In the genomic region with DNA sequence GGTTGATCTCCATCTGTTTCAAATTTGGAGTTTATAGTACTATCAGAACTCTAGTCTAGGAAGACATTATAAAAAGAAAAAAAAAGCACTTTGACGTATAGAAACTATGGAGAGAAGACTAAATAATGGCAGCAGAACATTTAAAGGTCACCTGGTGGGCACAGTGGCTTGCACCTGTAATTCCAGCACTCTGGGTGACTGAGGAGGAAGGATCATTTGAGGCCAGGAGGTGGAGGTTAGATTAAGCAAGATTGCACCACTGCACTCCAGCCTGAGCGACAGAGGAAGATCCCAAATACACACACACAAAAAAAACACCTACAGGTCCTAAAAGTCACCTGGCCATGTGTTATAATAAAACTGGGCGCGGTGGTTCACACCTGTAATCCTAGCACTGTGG, we compare ENCODE assay signal across 25 cellular contexts. TPM values are rescaled to one million over a fixed set of nuclear protein-coding genes. Genes with fewer than 3 reads are reported as not detected.
DNase-seq lines count a peak whose midpoint lies in the region; ATAC-seq and TF ChIP-seq lines count a peak whose summit lies in the region.
"Had no signal": no experiment of that assay in that cellular context is flagged by ENCODE, and none has a peak within 500 bp of the region (broad histone marks: within the 10 kb centered on the region; RNA-seq: fewer than 3 reads in every experiment).

No MANE protein-coding gene starts in this region.

- no peak for ATAC-seq in activated CD8-positive, alpha-beta memory T cell treated with anti-CD3 and anti-CD28 coated beads, Interleukin-2, amount 10 ng/mL, durations not matched to agents 7 days and 5 days
- no peak for ATAC-seq in GM23338
- peak; percentile 52 for ATAC-seq in activated naive CD8-positive, alpha-beta T cell treated with anti-CD3 and anti-CD28 coated beads, Interleukin-2, amount 50 U/mL, for 24 hours
- ATAC-seq: heart right ventricle; stimulated activated naive CD8-positive, alpha-beta T cell treated with anti-CD3 and anti-CD28 coated beads, Interleukin-15, Interleukin-2, amounts not matched to agents 100 U/mL and 50 U/mL, for 24 hours had no signal

- H3K9me2 ChIP-seq in GM23338 (ENCODE audit: insufficient read depth): no peaks in the 10 kb centered on the region; the same call in 1 of the 2 replicates

- H3K79me1 ChIP-seq in trophoblast cell (ENCODE audit: low read length): no peaks in the 10 kb centered on the region

- no peak overlapping the region for H3K9ac ChIP-seq in trophoblast cell (ENCODE audit: low read length)

- no peak overlapping the region for H3K23ac ChIP-seq in trophoblast cell (ENCODE audit: low read length)

- no peak overlapping the region for H3K4me2 ChIP-seq in GM23338
- no peak overlapping the region for H3K4me2 ChIP-seq in trophoblast cell (ENCODE audit: low read length)

- H3K18ac ChIP-seq in trophoblast cell (ENCODE audit: low read length): no peak overlapping the region

- intact Hi-C loops in activated CD4-positive, alpha-beta memory T cell treated with anti-CD3 and anti-CD28 coated beads for 36 hours (cut with micrococcal nuclease): no loop called here

- H2BK120ac ChIP-seq in trophoblast cell (ENCODE audit: insufficient read depth, low read length, poor library complexity): no peak overlapping the region

- H2BK5ac ChIP-seq in trophoblast cell (ENCODE audit: low read depth, low read length, poor library complexity): no peak overlapping the region

- DNase-seq in activated CD8-positive, alpha-beta memory T cell treated with anti-CD3 and anti-CD28 coated beads, Interleukin-2, amount 10 ng/mL, durations not matched to agents 7 days and 5 days: no peak
- no peak for DNase-seq in activated CD8-positive, alpha-beta memory T cell treated with anti-CD3 and anti-CD28 coated beads, Interleukin-2, amount 50 U/mL, for 48 hours
- DNase-seq in GM23338 (ENCODE audit: low spot score): no peak
- no peak for DNase-seq in activated naive CD8-positive, alpha-beta T cell treated with anti-CD3 and anti-CD28 coated beads, Interleukin-2, amount 50 U/mL, for 24 hours
- no peak for DNase-seq in trophoblast cell
- no peak for DNase-seq in activated CD4-positive, alpha-beta memory T cell treated with anti-CD3 and anti-CD28 coated beads for 36 hours
- DNase-seq in occipital lobe (lab: John Stamatoyannopoulos, UW): no peak
- DNase-seq: activated CD4-positive, alpha-beta T cell treated with anti-CD3 and anti-CD28 coated beads, Interleukin-2, amount 10 ng/mL, durations not matched to agents 7 days and 5 days; BE2C; Caco-2; cerebellar nuclear complex; foreskin melanocyte; heart right ventricle; KBM-7; midbrain; NCI-H1092 treated with DMSO at 0.1 percent for 48 hours; NCI-H1694 treated with DMSO at 0.1 percent for 48 hours; NCI-H446; NCI-H748 treated with DMSO at 0.1 percent for 48 hours; retina; Right ventricle myocardium superior; stimulated activated naive CD8-positive, alpha-beta T cell treated with anti-CD3 and anti-CD28 coated beads, Interleukin-15, Interleukin-2, amounts not matched to agents 100 U/mL and 50 U/mL, for 24 hours; testis had no signal

- H3K4me3 ChIP-seq in GM23338 (no peak overlapping the region), trophoblast cell (ENCODE audit: low read depth, low read length) (no peak overlapping the region)
- H3K4me3 ChIP-seq: heart right ventricle, testis had no signal

- no peak overlapping the region for H4K8ac ChIP-seq in trophoblast cell (ENCODE audit: low read depth, low read length)

- peaks cover 100% of the 10 kb centered on the region for H3K79me2 ChIP-seq in GM23338 (replicated peaks; ENCODE audit: insufficient read depth)
- H3K79me2 ChIP-seq in trophoblast cell (ENCODE audit: control insufficient read depth, insufficient read depth, low read length, poor library complexity): peaks cover 10% of the 10 kb centered on the region

- H3K14ac ChIP-seq in trophoblast cell (ENCODE audit: low read length): no peak overlapping the region

- peaks cover 27% of the 10 kb centered on the region for H3K36me3 Mint-ChIP-seq in activated CD8-positive, alpha-beta memory T cell treated with anti-CD3 and anti-CD28 coated beads, Interleukin-2, amount 10 ng/mL, durations not matched to agents 7 days and 5 days
- peaks cover 30% of the 10 kb centered on the region for H3K36me3 Mint-ChIP-seq in GM23338 (ENCODE audit: low read depth)
- H3K36me3 Mint-ChIP-seq in activated naive CD8-positive, alpha-beta T cell treated with anti-CD3 and anti-CD28 coated beads, Interleukin-2, amount 50 U/mL, for 24 hours (ENCODE audit: low read depth): peaks cover 37% of the 10 kb centered on the region
- peaks cover 15% of the 10 kb centered on the region for H3K36me3 Mint-ChIP-seq in activated CD4-positive, alpha-beta memory T cell treated with anti-CD3 and anti-CD28 coated beads for 36 hours

- no CpG with 5 or more reads among the region's 4 CpGs for WGBS in trophoblast cell (ENCODE audit: extremely low coverage, insufficient coverage, insufficient read length)

- TF ChIP-seq CTCF in GM23338 (conservative IDR thresholded peaks at IDR 0.05; ENCODE audit: low read depth in 2 of 2): no peak

- H3K27me3 Mint-ChIP-seq in activated CD8-positive, alpha-beta memory T cell treated with anti-CD3 and anti-CD28 coated beads, Interleukin-2, amount 10 ng/mL, durations not matched to agents 7 days and 5 days: no peaks in the 10 kb centered on the region
- peaks cover 2% of the 10 kb centered on the region for H3K27me3 Mint-ChIP-seq in GM23338 (ENCODE audit: insufficient read depth, low read depth, poor library complexity)
- H3K27me3 Mint-ChIP-seq in activated naive CD8-positive, alpha-beta T cell treated with anti-CD3 and anti-CD28 coated beads, Interleukin-2, amount 50 U/mL, for 24 hours: no peaks in the 10 kb centered on the region
- no peaks in the 10 kb centered on the region for H3K27me3 Mint-ChIP-seq in activated CD4-positive, alpha-beta memory T cell treated with anti-CD3 and anti-CD28 coated beads for 36 hours
- H3K27me3 Mint-ChIP-seq: activated CD4-positive, alpha-beta T cell treated with anti-CD3 and anti-CD28 coated beads, Interleukin-2, amount 10 ng/mL, durations not matched to agents 7 days and 5 days; brain had no signal

- H3K4me1 ChIP-seq in GM23338 (ENCODE audit: insufficient read depth) (no peaks in the 10 kb centered on the region), trophoblast cell (ENCODE audit: control insufficient read depth in 1 of 2, insufficient read depth in 2 of 2, low read length in 2 of 2) (no peaks in the 10 kb centered on the region)
- H3K4me1 ChIP-seq: BE2C, Caco-2, testis had no signal

- peaks cover 33% of the 10 kb centered on the region for H3K4me1 Mint-ChIP-seq in activated CD8-positive, alpha-beta memory T cell treated with anti-CD3 and anti-CD28 coated beads, Interleukin-2, amount 10 ng/mL, durations not matched to agents 7 days and 5 days
- H3K4me1 Mint-ChIP-seq in GM23338: no peaks in the 10 kb centered on the region
- H3K4me1 Mint-ChIP-seq in activated naive CD8-positive, alpha-beta T cell treated with anti-CD3 and anti-CD28 coated beads, Interleukin-2, amount 50 U/mL, for 24 hours: peaks cover 47% of the 10 kb centered on the region
- peaks cover 35% of the 10 kb centered on the region for H3K4me1 Mint-ChIP-seq in activated CD4-positive, alpha-beta memory T cell treated with anti-CD3 and anti-CD28 coated beads for 36 hours (ENCODE audit: low read depth)
- H3K4me1 Mint-ChIP-seq: nephron had no signal

- peak overlapping the region; percentile 26 for H3K27ac Mint-ChIP-seq in activated CD8-positive, alpha-beta memory T cell treated with anti-CD3 and anti-CD28 coated beads, Interleukin-2, amount 10 ng/mL, durations not matched to agents 7 days and 5 days
- H3K27ac Mint-ChIP-seq in GM23338: 0 out of 2 replicates have a peak overlapping the region, but pooled peaks have one; percentile 44
- no peak overlapping the region for H3K27ac Mint-ChIP-seq in activated naive CD8-positive, alpha-beta T cell treated with anti-CD3 and anti-CD28 coated beads, Interleukin-2, amount 50 U/mL, for 24 hours
- H3K27ac Mint-ChIP-seq in activated CD4-positive, alpha-beta memory T cell treated with anti-CD3 and anti-CD28 coated beads for 36 hours: no peak overlapping the region

- peaks cover 59% of the 10 kb centered on the region for H4K20me1 ChIP-seq in GM23338 (replicated peaks; ENCODE audit: insufficient read depth)

- POLR2A ChIA-PET in activated CD4-positive, alpha-beta memory T cell treated with anti-CD3 and anti-CD28 coated beads for 36 hours (lab: Charles Lee): no interaction called here

- peaks cover 4% of the 10 kb centered on the region for H3K36me3 ChIP-seq in GM23338 (ENCODE audit: insufficient read depth)
- peaks cover 10 to 18% of the 10 kb centered on the region in 2 experiments for H3K36me3 ChIP-seq in trophoblast cell (ENCODE audit: control insufficient read depth in 1 of 2, insufficient read depth in 2 of 2, low read length in 2 of 2)
- H3K36me3 ChIP-seq: BE2C had no signal

- H3K4me3 Mint-ChIP-seq in activated CD8-positive, alpha-beta memory T cell treated with anti-CD3 and anti-CD28 coated beads, Interleukin-2, amount 10 ng/mL, durations not matched to agents 7 days and 5 days: no peak overlapping the region
- no peak overlapping the region for H3K4me3 Mint-ChIP-seq in GM23338
- H3K4me3 Mint-ChIP-seq in activated naive CD8-positive, alpha-beta T cell treated with anti-CD3 and anti-CD28 coated beads, Interleukin-2, amount 50 U/mL, for 24 hours: no peak overlapping the region
- no peak overlapping the region for H3K4me3 Mint-ChIP-seq in activated CD4-positive, alpha-beta memory T cell treated with anti-CD3 and anti-CD28 coated beads for 36 hours
- H3K4me3 Mint-ChIP-seq: activated CD4-positive, alpha-beta T cell treated with anti-CD3 and anti-CD28 coated beads, Interleukin-2, amount 10 ng/mL, durations not matched to agents 7 days and 5 days; brain; nephron had no signal

- peaks cover 5% of the 10 kb centered on the region; the same call in 1 of the 2 replicates for H3F3A ChIP-seq in GM23338 (replicated peaks; ENCODE audit: low read depth)

- no peaks in the 10 kb centered on the region for H3K9me3 ChIP-seq in trophoblast cell (ENCODE audit: insufficient read depth, low read depth, low read length)
- H3K9me3 ChIP-seq: BE2C, Caco-2, heart right ventricle, testis had no signal

- no peak overlapping the region for H2AFZ ChIP-seq in GM23338
- no peak overlapping the region for H2AFZ ChIP-seq in trophoblast cell (ENCODE audit: insufficient read depth, low read length, poor library complexity)

- H3K27ac ChIP-seq in GM23338 (ENCODE audit: low read depth) (no peak overlapping the region), trophoblast cell (ENCODE audit: low read depth, low read length) (no peak overlapping the region)
- H3K27ac ChIP-seq: heart right ventricle, testis had no signal

- H4K12ac ChIP-seq in trophoblast cell (ENCODE audit: low read depth, low read length): no peak overlapping the region

- H3K27me3 ChIP-seq in GM23338 (ENCODE audit: insufficient read depth) (no peaks in the 10 kb centered on the region), trophoblast cell (ENCODE audit: insufficient read depth, low read length) (no peaks in the 10 kb centered on the region)
- H3K27me3 ChIP-seq: BE2C, heart right ventricle, testis had no signal

- peak overlapping the region; percentile 52 for H3K4ac ChIP-seq in trophoblast cell (ENCODE audit: low read depth, low read length)

- no peak overlapping the region for H2AK5ac ChIP-seq in trophoblast cell (ENCODE audit: low read length)

- H3K9me3 Mint-ChIP-seq in activated CD8-positive, alpha-beta memory T cell treated with anti-CD3 and anti-CD28 coated beads, Interleukin-2, amount 10 ng/mL, durations not matched to agents 7 days and 5 days (ENCODE audit: low read depth): no peaks in the 10 kb centered on the region
- no peaks in the 10 kb centered on the region for H3K9me3 Mint-ChIP-seq in GM23338
- no peaks in the 10 kb centered on the region for H3K9me3 Mint-ChIP-seq in activated naive CD8-positive, alpha-beta T cell treated with anti-CD3 and anti-CD28 coated beads, Interleukin-2, amount 50 U/mL, for 24 hours
- no peaks in the 10 kb centered on the region for H3K9me3 Mint-ChIP-seq in activated CD4-positive, alpha-beta memory T cell treated with anti-CD3 and anti-CD28 coated beads for 36 hours
- H3K9me3 Mint-ChIP-seq: activated CD4-positive, alpha-beta T cell treated with anti-CD3 and anti-CD28 coated beads, Interleukin-2, amount 10 ng/mL, durations not matched to agents 7 days and 5 days; brain; nephron had no signal

- no peak overlapping the region for H2BK12ac ChIP-seq in trophoblast cell (ENCODE audit: low read length)

- CTCF ChIA-PET in activated CD8-positive, alpha-beta memory T cell treated with anti-CD3 and anti-CD28 coated beads, Interleukin-2, amount 10 ng/mL, durations not matched to agents 7 days and 5 days (lab: Charles Lee): interaction anchor here (1.0 to 1.1 kb wide), 2 partner anchors 9 to 11 kb away, joined by 3 to 5 read pairs; no protein-coding TSS in a partner anchor
- CTCF ChIA-PET in activated CD4-positive, alpha-beta memory T cell treated with anti-CD3 and anti-CD28 coated beads for 36 hours (lab: Charles Lee): no interaction called here

- H4K91ac ChIP-seq in trophoblast cell (ENCODE audit: low read depth, low read length): no peak overlapping the region

RNA-seq across cellular contexts. Expression of gene SIN3A, which starts 13.8 kb away (rescaled TPM):
- total RNA-seq in activated CD8-positive, alpha-beta memory T cell treated with anti-CD3 and anti-CD28 coated beads, Interleukin-2, amount 10 ng/mL, durations not matched to agents 7 days and 5 days: 100 to 1,000 TPM; 100 to 111 TPM
- total RNA-seq in GM23338 (2014; rRNA removed; shearing (Covaris generic)): 68.4 and 73.0 TPM in 2 replicates
- 22.6 and 24.3 TPM in 2 replicates for polyA plus RNA-seq in GM23338 (2016; fragmentation: Nextera tagmentation; extraction: Ambion mirVana)
- polyA plus RNA-seq in trophoblast cell (2013): 27.7 and 28.8 TPM in 2 replicates
- total RNA-seq in activated CD4-positive, alpha-beta memory T cell treated with anti-CD3 and anti-CD28 coated beads for 36 hours: 10 to 100 TPM; 80.1 to 83.3 TPM
- 34.8 TPM for total RNA-seq in occipital lobe

Comparison
In these comparisons a context has a peak if more than half of its experiments do, and no peak if none do; other contexts are left out.
1. H3K27ac Mint-ChIP-seq: peak in activated CD8-positive, alpha-beta memory T cell treated with anti-CD3 and anti-CD28 coated beads, Interleukin-2, amount 10 ng/mL, durations not matched to agents 7 days and 5 days (single experiment) and GM23338 (single experiment); none in activated naive CD8-positive, alpha-beta T cell treated with anti-CD3 and anti-CD28 coated beads, Interleukin-2, amount 50 U/mL, for 24 hours (single experiment) and activated CD4-positive, alpha-beta memory T cell treated with anti-CD3 and anti-CD28 coated beads for 36 hours (single experiment).